ENCODE assay signal across 1 cellular context in genomic region chr17:57615836-57616235, GRCh38.
TF ChIP-seq lines count a peak whose summit lies in the region.

No MANE protein-coding gene starts in this region.

TF ChIP-seq in H1, 55 proteins besides CTCF, POLR2A, EP300 and RAD21:
- no peak for TF ChIP-seq CHD1 (IDR thresholded peaks at IDR 0.05; ENCODE audit: low read depth, low read length)
- no peak for TF ChIP-seq CREB1 (IDR thresholded peaks at IDR 0.05)
- TF ChIP-seq MAFK (IDR thresholded peaks at IDR 0.05; ENCODE audit: low read depth, low read length): no peak
- TF ChIP-seq BACH1 (IDR thresholded peaks at IDR 0.05; ENCODE audit: low read length): no peak
- TF ChIP-seq ASH2L (IDR thresholded peaks at IDR 0.05; ENCODE audit: low read length): no peak
- TF ChIP-seq BRCA1 (IDR thresholded peaks at IDR 0.05; ENCODE audit: low read depth, low read length): no peak
- TF ChIP-seq ZNF274 (IDR thresholded peaks at IDR 0.05; ENCODE audit: borderline replicate concordance, extremely low read depth, low read length): no peak
- TF ChIP-seq RNF2 (IDR thresholded peaks at IDR 0.05; ENCODE audit: borderline replicate concordance, low read depth, low read length, missing control alignments, poor library complexity, severe bottlenecking): no peak
- TF ChIP-seq CBX8 (IDR thresholded peaks at IDR 0.05; ENCODE audit: borderline replicate concordance, low read depth, low read length): no peak
- TF ChIP-seq HDAC6 (IDR thresholded peaks at IDR 0.05; ENCODE audit: low read depth, low read length): no peak
